Comparison of ENCODE assay signal across 21 cellular contexts in the genomic region with DNA sequence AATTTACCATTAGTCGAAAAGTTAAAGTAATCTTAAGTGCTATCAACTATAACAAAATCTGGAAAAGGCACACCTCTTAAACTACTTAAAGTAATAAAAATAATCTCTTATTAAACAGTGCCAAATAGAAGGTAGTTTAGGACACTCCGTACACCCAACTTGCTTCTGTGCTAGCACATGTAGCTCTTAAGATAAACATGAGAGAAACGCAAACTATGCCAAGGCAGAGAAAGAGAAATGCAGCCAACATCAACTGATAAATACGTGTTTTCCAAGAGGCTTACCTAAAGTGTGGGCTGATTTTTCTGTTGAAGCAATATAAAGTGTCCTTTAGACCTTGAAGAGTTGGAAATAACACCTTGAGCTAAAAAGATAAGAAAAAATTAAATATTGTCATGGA.
DNase-seq lines count a peak whose midpoint lies in the region; ATAC-seq and TF ChIP-seq lines count a peak whose summit lies in the region.
"Had no signal": no experiment of that assay in that cellular context is flagged by ENCODE, and none has a peak within 500 bp of the region (broad histone marks: within the 10 kb centered on the region; RNA-seq: fewer than 3 reads in every experiment).

No MANE protein-coding gene starts in this region.

- peak; percentile 22 for DNase-seq in NCI-H226
- peak; percentile 8 for DNase-seq in astrocyte of the cerebellum (ENCODE audit: low read depth)
- DNase-seq in fibroblast of the aortic adventitia (ENCODE audit: low read depth), result peak; percentile 7
- no peak for DNase-seq in sciatic nerve (ENCODE audit: low spot score)
- DNase-seq in EL, result no peak
- no peak for DNase-seq in T-helper 9 cell
- no peak for DNase-seq in NCI-H510A (lab: John Stamatoyannopoulos, UW)
- DNase-seq: AML-193; CD4-positive, alpha-beta T cell; H7; IMR-90; KG1; NCI-H1092 treated with DMSO at 0.1 percent for 48 hours; NCI-H1436 treated with DMSO at 0.1 percent for 48 hours; NCI-H187 treated with DMSO at 0.1 percent for 48 hours; NCI-H2171 treated with DMSO at 0.1 percent for 48 hours; NCI-H524 treated with DMSO at 0.1 percent for 48 hours; NCI-H774; SK-N-SH had no signal

- intact Hi-C loops in sciatic nerve (cut with DNase I), result no loop called here

- TF ChIP-seq CTCF in astrocyte of the cerebellum (IDR thresholded peaks at IDR 0.05; ENCODE audit: low read depth, low read length, missing control alignments) (no peak), fibroblast of the aortic adventitia (IDR thresholded peaks at IDR 0.05; ENCODE audit: insufficient read depth, low read length) (no peak)

- in situ Hi-C loops in astrocyte of the cerebellum (cut with HindIII; ENCODE audit: low sequenced_read_pairs), result no loop called here

- no peak overlapping the region for H3K4me3 ChIP-seq in astrocyte of the cerebellum (ENCODE audit: low read depth, low read length)
- H3K4me3 ChIP-seq in fibroblast of the aortic adventitia (ENCODE audit: low read depth, low read length), result no peak overlapping the region
- H3K4me3 ChIP-seq: A549; BLaER1 treated with 17β-estradiol and CSF1 and Interleukin-3, amounts not matched to agents 10 nM and 100 nM had no signal

- peak; percentile 80 for ATAC-seq in sciatic nerve
- ATAC-seq: A549 had no signal

Comparison
In these comparisons a context has a peak if more than half of its experiments do, and no peak if none do; other contexts are left out.
1. DNase-seq: peak in NCI-H226 (single experiment), astrocyte of the cerebellum (single experiment) and fibroblast of the aortic adventitia (single experiment); none in sciatic nerve (single experiment), EL (single experiment), T-helper 9 cell (single experiment) and NCI-H510A (single experiment).